8 cellular contexts compared by ENCODE assay signal in genomic region chrX:68894513-68895338, GRCh38.
DNase-seq lines count a peak whose midpoint lies in the region; ATAC-seq and TF ChIP-seq lines count a peak whose summit lies in the region.

No MANE protein-coding gene starts in this region.

- peak overlapping the region in 1 of 8 donors; percentile 52 for H3K27ac Mint-ChIP-seq in CD8-positive, alpha-beta memory T cell
- H3K27ac Mint-ChIP-seq in nephron progenitor cell, result no peak overlapping the region
- no peak overlapping the region for H3K27ac Mint-ChIP-seq in T-helper 2 cell treated with Interferon-gamma antibody and Interleukin-4, amounts not matched to agents 5 μg/mL and 100 μg/mL, for 36 hours

- H3K27me3 ChIP-seq in CD8-positive, alpha-beta memory T cell (ENCODE audit: insufficient read depth, low read length, poor library complexity, severe bottlenecking), result no peaks in the 10 kb centered on the region

- ATAC-seq in activated T-cell treated with anti-CD3 and anti-CD28 coated beads, Interleukin-2, amount 50 U/mL, for 4 hours, result peak; percentile 68 to 73

- POLR2A ChIA-PET in CD8-positive, alpha-beta memory T cell (lab: Charles Lee), result no interaction called here

- H3K4me1 Mint-ChIP-seq in CD8-positive, alpha-beta memory T cell, result no peaks in the 10 kb centered on the region
- peaks cover 5% of the 10 kb centered on the region for H3K4me1 Mint-ChIP-seq in activated T-cell treated with anti-CD3 and anti-CD28 coated beads, Interleukin-2, amount 50 U/mL, for 4 hours (ENCODE audit: low read depth)
- peaks cover 57% of the 10 kb centered on the region for H3K4me1 Mint-ChIP-seq in nephron progenitor cell
- no peaks in the 10 kb centered on the region for H3K4me1 Mint-ChIP-seq in T-helper 2 cell treated with Interferon-gamma antibody and Interleukin-4, amounts not matched to agents 5 μg/mL and 100 μg/mL, for 36 hours (ENCODE audit: low read depth)

- H3K36me3 Mint-ChIP-seq in CD8-positive, alpha-beta memory T cell, result no peaks in the 10 kb centered on the region
- no peaks in the 10 kb centered on the region for H3K36me3 Mint-ChIP-seq in activated T-cell treated with anti-CD3 and anti-CD28 coated beads, Interleukin-2, amount 50 U/mL, for 4 hours (ENCODE audit: insufficient read depth)
- H3K36me3 Mint-ChIP-seq in nephron progenitor cell (ENCODE audit: low read depth), result peaks cover 5% of the 10 kb centered on the region
- no peaks in the 10 kb centered on the region for H3K36me3 Mint-ChIP-seq in T-helper 2 cell treated with Interferon-gamma antibody and Interleukin-4, amounts not matched to agents 5 μg/mL and 100 μg/mL, for 36 hours (ENCODE audit: low read depth)

- no peak overlapping the region for H3K4me3 ChIP-seq in CD8-positive, alpha-beta memory T cell (ENCODE audit: low read length)
- H3K4me3 ChIP-seq in foreskin fibroblast (ENCODE audit: low read depth in 1 of 2, low read length in 2 of 2), result no peak overlapping the region

- no peak for DNase-seq in CD8-positive, alpha-beta memory T cell
- DNase-seq in NCI-H1105 (lab: John Stamatoyannopoulos, UW) (peak; percentile 73), foreskin fibroblast (peak; percentile 12 to 48), nephron progenitor cell (no peak), D341Med (ENCODE audit: low spot score) (no peak)
- no peak for DNase-seq in activated T-cell treated with anti-CD3 and anti-CD28 coated beads, Interleukin-2, amount 50 U/mL, for 4 hours
- DNase-seq in T-helper 2 cell treated with Interferon-gamma antibody and Interleukin-4, amounts not matched to agents 5 μg/mL and 100 μg/mL, for 36 hours (ENCODE audit: low spot score), result no peak
- DNase-seq in effector CD4-positive, alpha-beta T cell, result no peak

- H3K9me3 Mint-ChIP-seq in CD8-positive, alpha-beta memory T cell, result no peaks in the 10 kb centered on the region
- no peaks in the 10 kb centered on the region for H3K9me3 Mint-ChIP-seq in activated T-cell treated with anti-CD3 and anti-CD28 coated beads, Interleukin-2, amount 50 U/mL, for 4 hours
- peaks cover 41% of the 10 kb centered on the region for H3K9me3 Mint-ChIP-seq in nephron progenitor cell
- no peaks in the 10 kb centered on the region for H3K9me3 Mint-ChIP-seq in T-helper 2 cell treated with Interferon-gamma antibody and Interleukin-4, amounts not matched to agents 5 μg/mL and 100 μg/mL, for 36 hours

- H3K27ac ChIP-seq in CD8-positive, alpha-beta memory T cell (ENCODE audit: low read depth, low read length), result no peak overlapping the region

- TF ChIP-seq CTCF in foreskin fibroblast (IDR thresholded peaks at IDR 0.05; ENCODE audit: low read depth, low read length) (no peak), nephron progenitor cell (IDR thresholded peaks at IDR 0.05) (no peak)

- no peaks in the 10 kb centered on the region for H3K9me3 ChIP-seq in CD8-positive, alpha-beta memory T cell (ENCODE audit: low read length)

- H3K36me3 ChIP-seq in CD8-positive, alpha-beta memory T cell (ENCODE audit: insufficient read depth, low read length), result no peaks in the 10 kb centered on the region

- peaks cover 5 to 17% of the 10 kb centered on the region in 2 donors for H3K27me3 Mint-ChIP-seq in CD8-positive, alpha-beta memory T cell
- no peaks in the 10 kb centered on the region for H3K27me3 Mint-ChIP-seq in activated T-cell treated with anti-CD3 and anti-CD28 coated beads, Interleukin-2, amount 50 U/mL, for 4 hours (ENCODE audit: low read depth)
- peaks cover 28% of the 10 kb centered on the region for H3K27me3 Mint-ChIP-seq in nephron progenitor cell (ENCODE audit: low read depth, poor library complexity)
- H3K27me3 Mint-ChIP-seq in T-helper 2 cell treated with Interferon-gamma antibody and Interleukin-4, amounts not matched to agents 5 μg/mL and 100 μg/mL, for 36 hours (ENCODE audit: low read depth), result no peaks in the 10 kb centered on the region

- H3K4me3 Mint-ChIP-seq in CD8-positive, alpha-beta memory T cell, result peak overlapping the region in 4 of 7 donors; percentile 37 to 65 (median 57)
- peak overlapping the region; percentile 56 for H3K4me3 Mint-ChIP-seq in activated T-cell treated with anti-CD3 and anti-CD28 coated beads, Interleukin-2, amount 50 U/mL, for 4 hours
- peak overlapping the region; percentile 38 for H3K4me3 Mint-ChIP-seq in nephron progenitor cell
- H3K4me3 Mint-ChIP-seq in T-helper 2 cell treated with Interferon-gamma antibody and Interleukin-4, amounts not matched to agents 5 μg/mL and 100 μg/mL, for 36 hours, result no peak overlapping the region

- CTCF ChIA-PET in CD8-positive, alpha-beta memory T cell (lab: Charles Lee), result no interaction called here

- peaks cover 4% of the 10 kb centered on the region for H3K4me1 ChIP-seq in CD8-positive, alpha-beta memory T cell (ENCODE audit: insufficient read depth, low read length)

Comparison
In these comparisons a context has a peak if more than half of its experiments do, and no peak if none do; other contexts are left out.
1. DNase-seq: peak in NCI-H1105 (single experiment) and foreskin fibroblast (2 of 2); none in CD8-positive, alpha-beta memory T cell (0 of 5), activated T-cell treated with anti-CD3 and anti-CD28 coated beads, Interleukin-2, amount 50 U/mL, for 4 hours (single experiment), nephron progenitor cell (single experiment), D341Med (single experiment), T-helper 2 cell treated with Interferon-gamma antibody and Interleukin-4, amounts not matched to agents 5 μg/mL and 100 μg/mL, for 36 hours (single experiment) and effector CD4-positive, alpha-beta T cell (single experiment).